16 cellular contexts compared by ENCODE assay signal in genomic region chr1:115133440-115133839, GRCh38. TPM values are rescaled to one million over a fixed set of nuclear protein-coding genes. Genes with fewer than 3 reads are reported as not detected.
A peak's percentile ranks its signal among the peaks of the same experiment; 100 is the strongest.
DNase-seq lines count a peak whose midpoint lies in the region; TF ChIP-seq lines count a peak whose summit lies in the region.
"Had no signal": no experiment of that assay in that cellular context is flagged by ENCODE, and none has a peak within 500 bp of the region (broad histone marks: within the 10 kb centered on the region; RNA-seq: fewer than 3 reads in every experiment).

No MANE protein-coding gene starts in this region.

- no peak for TF ChIP-seq CTCF in osteocyte (IDR thresholded peaks at IDR 0.05)
- no peak for TF ChIP-seq CTCF in GM10266 (IDR thresholded peaks at IDR 0.05; ENCODE audit: control insufficient read depth, insufficient read depth, low read depth, missing control alignments)

- no peaks in the 10 kb centered on the region for H3K9me3 Mint-ChIP-seq in osteocyte (ENCODE audit: unreplicated experiment)

- H3K4me3 Mint-ChIP-seq in osteocyte (ENCODE audit: unreplicated experiment) = no peak overlapping the region
- H3K4me3 Mint-ChIP-seq: activated CD4-positive, alpha-beta T cell treated with anti-CD3 and anti-CD28 coated beads for 36 hours had no signal

- peak overlapping the region; percentile 94 for H3K27ac Mint-ChIP-seq in osteocyte (ENCODE audit: unreplicated experiment)
- H3K27ac Mint-ChIP-seq: activated CD4-positive, alpha-beta T cell treated with anti-CD3 and anti-CD28 coated beads for 36 hours; activated naive CD4-positive, alpha-beta T cell treated with anti-CD3 and anti-CD28 coated beads, Interleukin-2, amount 50 U/mL, for 72 hours had no signal

- no peaks in the 10 kb centered on the region for H3K27me3 Mint-ChIP-seq in osteocyte (ENCODE audit: unreplicated experiment)

- H3K4me1 Mint-ChIP-seq in osteocyte (ENCODE audit: unreplicated experiment) = peaks cover 65% of the 10 kb centered on the region
- H3K4me1 Mint-ChIP-seq: activated CD4-positive, alpha-beta T cell treated with anti-CD3 and anti-CD28 coated beads for 36 hours had no signal

- no peaks in the 10 kb centered on the region for H3K36me3 Mint-ChIP-seq in osteocyte (ENCODE audit: unreplicated experiment)
- H3K36me3 Mint-ChIP-seq: activated naive CD4-positive, alpha-beta T cell treated with anti-CD3 and anti-CD28 coated beads, Interleukin-2, amount 50 U/mL, for 72 hours had no signal

- DNase-seq in COLO668 (lab: John Stamatoyannopoulos, UW; ENCODE audit: unreplicated experiment) (peak; percentile 77), NCI-H226 (peak; percentile 68), dermis microvascular lymphatic vessel endothelial cell (ENCODE audit: low read depth in 2 of 2) (peak; percentile 87 to 96), osteocyte (ENCODE audit: extremely low spot score, unreplicated experiment) (peak; percentile 60), GM10266 (ENCODE audit: extremely low spot score) (no peak), NCI-H1092 (lab: John Stamatoyannopoulos, UW) (no peak), inferior parietal cortex (ENCODE audit: extremely low spot score) (no peak), CD1c-positive myeloid dendritic cell (ENCODE audit: extremely low spot score) (no peak)
- DNase-seq: activated CD4-positive, alpha-beta T cell treated with anti-CD3 and anti-CD28 coated beads for 36 hours; activated T-cell treated with anti-CD3 and anti-CD28 coated beads for 4 hours; left colon; NCI-H2107; NK-92 treated with Interleukin-12 subunit alpha and Interleukin-12 subunit beta, amount 100 ng/mL, for 24 hours; Right ventricle myocardium superior; T1000 had no signal

RNA-seq across cellular contexts. Expression of gene TSPAN2, which starts 44.1 kb away (rescaled TPM):
- total RNA-seq in dermis microvascular lymphatic vessel endothelial cell = 1.3 and 5.9 TPM in 2 replicates
- total RNA-seq in osteocyte = 3.1 and 3.5 TPM in 2 replicates

Comparison
In these comparisons a context has a peak if more than half of its experiments do, and no peak if none do; other contexts are left out.
1. DNase-seq: peak in COLO668 (single experiment), NCI-H226 (single experiment), dermis microvascular lymphatic vessel endothelial cell (2 of 2) and osteocyte (single experiment); none in GM10266 (single experiment), NCI-H1092 (single experiment), inferior parietal cortex (single experiment) and CD1c-positive myeloid dendritic cell (single experiment).